16 cellular contexts compared by ENCODE assay signal in genomic region chr7:35817181-35817580, GRCh38. TPM values are rescaled to one million over a fixed set of nuclear protein-coding genes. Genes with fewer than 3 reads are reported as not detected.
A peak's percentile ranks its signal among the peaks of the same experiment; 100 is the strongest.
DNase-seq lines count a peak whose midpoint lies in the region; ATAC-seq, FAIRE-seq and TF ChIP-seq lines count a peak whose summit lies in the region.
"Had no signal": no experiment of that assay in that cellular context is flagged by ENCODE, and none has a peak within 500 bp of the region (broad histone marks: within the 10 kb centered on the region; RNA-seq: fewer than 3 reads in every experiment).

No MANE protein-coding gene starts in this region.

- no peak for FAIRE-seq in GM12891 (lab: Jason Lieb, UNC)
- FAIRE-seq: GM12878 had no signal

- peak; percentile 62 for ATAC-seq in activated T-helper 17 cell treated with anti-CD3 and anti-CD28 coated beads, Interleukin-2, amount 50 U/mL, for 72 hours (replicated peaks)
- ATAC-seq in memory B cell (ENCODE audit: low read depth) = no peak
- peak; percentile 56 for ATAC-seq in stimulated activated naive CD8-positive, alpha-beta T cell treated with anti-CD3 and anti-CD28 coated beads, Interleukin-15, amount 100 ng/mL, for 72 hours
- ATAC-seq: GM12878, HCT116, Panc1 had no signal

- H3K9ac ChIP-seq in GM23248 = no peak overlapping the region

- H3K27me3 Mint-ChIP-seq in activated T-cell treated with anti-CD3 and anti-CD28 coated beads, Interleukin-2, amount 50 U/mL, for 24 hours = no peaks in the 10 kb centered on the region
- no peaks in the 10 kb centered on the region for H3K27me3 Mint-ChIP-seq in activated T-helper 17 cell treated with anti-CD3 and anti-CD28 coated beads, Interleukin-2, amount 50 U/mL, for 72 hours
- no peaks in the 10 kb centered on the region for H3K27me3 Mint-ChIP-seq in memory B cell
- H3K27me3 Mint-ChIP-seq in stimulated activated naive CD8-positive, alpha-beta T cell treated with anti-CD3 and anti-CD28 coated beads, Interleukin-15, amount 100 ng/mL, for 72 hours = no peaks in the 10 kb centered on the region

- in situ Hi-C loops in GM23248 (cut with MboI) = no loop called here

- H3K79me2 ChIP-seq in GM23248 (ENCODE audit: insufficient read depth) = peaks cover 100% of the 10 kb centered on the region

- 93 to 96% methylated on average over 2 of the region's 2 CpGs for WGBS in GM23248 (ENCODE audit: low coverage in 1 of 2, low lambda C conversion rate in 2 of 2, missing lambda C conversion rate in 2 of 2), 2 experiments

- no peak overlapping the region for H2AFZ ChIP-seq in GM23248

- H3K27me3 ChIP-seq in GM23248 (replicated peaks; ENCODE audit: insufficient read depth) = no peaks in the 10 kb centered on the region

- H3K4me1 Mint-ChIP-seq in activated T-cell treated with anti-CD3 and anti-CD28 coated beads, Interleukin-2, amount 50 U/mL, for 24 hours (ENCODE audit: low read depth) = peaks cover 83% of the 10 kb centered on the region
- H3K4me1 Mint-ChIP-seq in activated T-helper 17 cell treated with anti-CD3 and anti-CD28 coated beads, Interleukin-2, amount 50 U/mL, for 72 hours = peaks cover 56% of the 10 kb centered on the region
- peaks cover 57% of the 10 kb centered on the region for H3K4me1 Mint-ChIP-seq in memory B cell
- peaks cover 74% of the 10 kb centered on the region for H3K4me1 Mint-ChIP-seq in stimulated activated naive CD8-positive, alpha-beta T cell treated with anti-CD3 and anti-CD28 coated beads, Interleukin-15, amount 100 ng/mL, for 72 hours

- DNase-seq in activated T-cell treated with anti-CD3 and anti-CD28 coated beads, Interleukin-2, amount 50 U/mL, for 24 hours = no peak
- no peak for DNase-seq in activated T-cell treated with anti-CD3 and anti-CD28 coated beads, Interleukin-2, amount 50 U/mL, for 48 hours
- DNase-seq in memory B cell (ENCODE audit: low spot score in 2 of 2) = no peak
- no peak for DNase-seq in stimulated activated naive CD8-positive, alpha-beta T cell treated with anti-CD3 and anti-CD28 coated beads, Interleukin-15, amount 100 ng/mL, for 72 hours
- no peak for DNase-seq in GM23248
- DNase-seq in GM12891 (ENCODE audit: insufficient read length, low spot score) = no peak
- no peak for DNase-seq in NCI-H1694 (lab: John Stamatoyannopoulos, UW)
- DNase-seq: DMS79, NCI-H1436, NCI-H2081, NCI-H510A treated with DMSO at 0.1 percent for 48 hours had no signal

- no peaks in the 10 kb centered on the region for H3K9me3 ChIP-seq in GM23248 (ENCODE audit: low read depth)

- H3K4me1 ChIP-seq in GM23248 (ENCODE audit: insufficient read depth) = no peaks in the 10 kb centered on the region; the same call in 1 of the 2 replicates

- H3K36me3 ChIP-seq in GM23248 (ENCODE audit: low read depth) = no peaks in the 10 kb centered on the region

- H3K27ac ChIP-seq in GM23248 = no peak overlapping the region
- H3K27ac ChIP-seq: HL-60 had no signal

- no peak for TF ChIP-seq POLR2A in GM12891 (IDR thresholded peaks at IDR 0.05; ENCODE audit: low read depth, low read length)

- H3K4me2 ChIP-seq in GM23248 (ENCODE audit: unreplicated experiment) = no peak overlapping the region

- H3K36me3 Mint-ChIP-seq in activated T-cell treated with anti-CD3 and anti-CD28 coated beads, Interleukin-2, amount 50 U/mL, for 24 hours (ENCODE audit: low read depth) = peaks cover 58% of the 10 kb centered on the region
- peaks cover 40% of the 10 kb centered on the region for H3K36me3 Mint-ChIP-seq in activated T-helper 17 cell treated with anti-CD3 and anti-CD28 coated beads, Interleukin-2, amount 50 U/mL, for 72 hours (ENCODE audit: low read depth)
- H3K36me3 Mint-ChIP-seq in memory B cell = peaks cover 51% of the 10 kb centered on the region

- no peaks in the 10 kb centered on the region for H3K9me2 ChIP-seq in GM23248 (ENCODE audit: insufficient read depth)

- H3F3A ChIP-seq in GM23248 (ENCODE audit: insufficient read depth) = no peaks in the 10 kb centered on the region

- H3K9me3 Mint-ChIP-seq in activated T-cell treated with anti-CD3 and anti-CD28 coated beads, Interleukin-2, amount 50 U/mL, for 24 hours = peaks cover 29% of the 10 kb centered on the region
- H3K9me3 Mint-ChIP-seq in activated T-helper 17 cell treated with anti-CD3 and anti-CD28 coated beads, Interleukin-2, amount 50 U/mL, for 72 hours = peaks cover 9% of the 10 kb centered on the region
- H3K9me3 Mint-ChIP-seq in memory B cell = peaks cover 19% of the 10 kb centered on the region
- H3K9me3 Mint-ChIP-seq in stimulated activated naive CD8-positive, alpha-beta T cell treated with anti-CD3 and anti-CD28 coated beads, Interleukin-15, amount 100 ng/mL, for 72 hours = peaks cover 11% of the 10 kb centered on the region in 2 donors

- H3K4me3 ChIP-seq in GM23248 = no peak overlapping the region
- H3K4me3 ChIP-seq: GM12878 had no signal

- peak overlapping the region; percentile 60 for H3K27ac Mint-ChIP-seq in activated T-cell treated with anti-CD3 and anti-CD28 coated beads, Interleukin-2, amount 50 U/mL, for 24 hours
- H3K27ac Mint-ChIP-seq in activated T-helper 17 cell treated with anti-CD3 and anti-CD28 coated beads, Interleukin-2, amount 50 U/mL, for 72 hours = peak overlapping the region; percentile 53
- peak overlapping the region; percentile 63 for H3K27ac Mint-ChIP-seq in memory B cell
- H3K27ac Mint-ChIP-seq in stimulated activated naive CD8-positive, alpha-beta T cell treated with anti-CD3 and anti-CD28 coated beads, Interleukin-15, amount 100 ng/mL, for 72 hours = peak overlapping the region in 1 of 2 donors; percentile 59

- peaks cover 51% of the 10 kb centered on the region for H4K20me1 ChIP-seq in GM23248 (ENCODE audit: insufficient read depth)

- H3K4me3 Mint-ChIP-seq in activated T-cell treated with anti-CD3 and anti-CD28 coated beads, Interleukin-2, amount 50 U/mL, for 24 hours = no peak overlapping the region
- H3K4me3 Mint-ChIP-seq in activated T-helper 17 cell treated with anti-CD3 and anti-CD28 coated beads, Interleukin-2, amount 50 U/mL, for 72 hours = peak overlapping the region; percentile 61
- no peak overlapping the region for H3K4me3 Mint-ChIP-seq in memory B cell
- H3K4me3 Mint-ChIP-seq in stimulated activated naive CD8-positive, alpha-beta T cell treated with anti-CD3 and anti-CD28 coated beads, Interleukin-15, amount 100 ng/mL, for 72 hours = peak overlapping the region; percentile 14 to 55

TF ChIP-seq in GM12891, 5 proteins besides CTCF, POLR2A, EP300 and RAD21:
- TF ChIP-seq POLR2AphosphoS5 (IDR thresholded peaks at IDR 0.05; ENCODE audit: low read depth, low read length) = no peak
- TF ChIP-seq PAX5 (IDR thresholded peaks at IDR 0.05; ENCODE audit: insufficient read depth, low read length, severe bottlenecking) = no peak
- no peak for TF ChIP-seq SPI1 (IDR thresholded peaks at IDR 0.05; ENCODE audit: low read depth, low read length)
- TF ChIP-seq POU2F2 (IDR thresholded peaks at IDR 0.05; ENCODE audit: low read depth, low read length) = no peak
- TF ChIP-seq TAF1 (IDR thresholded peaks at IDR 0.05; ENCODE audit: low read depth, low read length) = no peak

RNA-seq across cellular contexts. Expression of gene SEPTIN7, which starts 16.3 kb away (rescaled TPM):
- total RNA-seq in activated T-helper 17 cell treated with anti-CD3 and anti-CD28 coated beads, Interleukin-2, amount 50 U/mL, for 72 hours = 100 to 1,000 TPM; 220 to 231 TPM
- total RNA-seq in GM23248 (2014; rRNA removed; shearing (Covaris generic)) = 368 and 405 TPM in 2 replicates
- polyA plus RNA-seq in GM23248 (2016; fragmentation: Nextera tagmentation; extraction: Ambion mirVana) = 509 and 521 TPM in 2 replicates
- polyA plus RNA-seq in GM12891 (2012; ENCODE audit: low read depth, missing spikeins) = 234 TPM

Comparison
In these comparisons a context has a peak if more than half of its experiments do, and no peak if none do; other contexts are left out.
1. H3K4me3 Mint-ChIP-seq: peak in activated T-helper 17 cell treated with anti-CD3 and anti-CD28 coated beads, Interleukin-2, amount 50 U/mL, for 72 hours (single experiment) and stimulated activated naive CD8-positive, alpha-beta T cell treated with anti-CD3 and anti-CD28 coated beads, Interleukin-15, amount 100 ng/mL, for 72 hours (2 of 2); none in activated T-cell treated with anti-CD3 and anti-CD28 coated beads, Interleukin-2, amount 50 U/mL, for 24 hours (single experiment) and memory B cell (single experiment).